Comparison of ENCODE assay signal across 1 cellular context in genomic region chr22:29288837-29289236, GRCh38.
TF ChIP-seq lines count a peak whose summit lies in the region.

No MANE protein-coding gene starts in this region.

TF ChIP-seq in IMR-90, 13 proteins besides CTCF, POLR2A, EP300 and RAD21:
- TF ChIP-seq CHD1 (IDR thresholded peaks at IDR 0.05; ENCODE audit: low read depth, low read length) = no peak
- TF ChIP-seq MAZ (IDR thresholded peaks at IDR 0.05; ENCODE audit: borderline replicate concordance, low read depth, low read length) = no peak
- TF ChIP-seq ELK1 (IDR thresholded peaks at IDR 0.05; ENCODE audit: borderline replicate concordance, low read depth, low read length) = no peak
- TF ChIP-seq USF2 (IDR thresholded peaks at IDR 0.05; ENCODE audit: low read depth, low read length) = no peak
- TF ChIP-seq RFX5 (IDR thresholded peaks at IDR 0.05; ENCODE audit: low read depth, low read length) = no peak
- no peak for TF ChIP-seq RCOR1 (IDR thresholded peaks at IDR 0.05; ENCODE audit: insufficient replicate concordance, low read length)
